In genomic region chr2:86440631-86441391, GRCh38 we compare ENCODE assay signal across 8 cellular contexts. TPM values are rescaled to one million over a fixed set of nuclear protein-coding genes. Genes with fewer than 3 reads are reported as not detected.
DNase-seq lines count a peak whose midpoint lies in the region; ATAC-seq and TF ChIP-seq lines count a peak whose summit lies in the region.

Gene KDM3A, plus strand, starts transcription at chr2:86441371. Its CDS starts 677 bp downstream, at chr2:86442048.

- peak; percentile 88 for DNase-seq in NCI-H187 treated with DMSO at 0.1 percent for 48 hours (lab: John Stamatoyannopoulos, UW)
- peak; percentile 97 to 100 (median 99) for DNase-seq in T-helper 2 cell
- peak; percentile 71 to 99 (median 97) for DNase-seq in amygdala (lab: John Stamatoyannopoulos, UW)
- DNase-seq in heart right ventricle, result peak; percentile 99 to 100
- peak; percentile 99 for DNase-seq in pons (ENCODE audit: low spot score)
- peak; percentile 100 for DNase-seq in transverse colon

- peak; percentile 84 for ATAC-seq in GM18498 (IDR thresholded peaks at IDR 0.05; ENCODE audit: unreplicated experiment)
- ATAC-seq in HG02970 (IDR thresholded peaks at IDR 0.05; ENCODE audit: low FRiP score, unreplicated experiment), result peak; percentile 81
- ATAC-seq in heart right ventricle, result peak; percentile 93 to 97 (median 96)

- 0 to 1% methylated on average over 51 of the region's 51 CpGs for whole genome bisulfite sequencing in heart right ventricle, 2 donors
- 1 to 3% methylated on average over 17 to 50 of the region's 51 CpGs for WGBS in transverse colon (ENCODE audit: low coverage in 1 of 2), 2 donors

- H3K36me3 ChIP-seq in heart right ventricle (peaks cover 0 to 28% (median 0%) of the 10 kb centered on the region in 9 donors), transverse colon (no peaks in the 10 kb centered on the region)

- peaks cover 0 to 40% (median 31%) of the 10 kb centered on the region in 11 donors for H3K9me3 ChIP-seq in heart right ventricle
- peaks cover 18 to 23% of the 10 kb centered on the region in 2 donors for H3K9me3 ChIP-seq in transverse colon

- TF ChIP-seq CTCF in heart right ventricle (IDR thresholded peaks at IDR 0.05) (peak in 2 of 9 donors; percentile 16 to 24), transverse colon (IDR thresholded peaks at IDR 0.05) (peak in 1 of 5 experiments; percentile 27)

- peak within 1 kb of the TSS; percentile 88 to 100 (median 95) for H3K27ac ChIP-seq in heart right ventricle
- peak within 1 kb of the TSS; percentile 96 to 99 (median 98) for H3K27ac ChIP-seq in transverse colon

- H3K27me3 ChIP-seq in heart right ventricle (no peaks in the 10 kb centered on the region), transverse colon (no peaks in the 10 kb centered on the region)

- intact Hi-C loops in heart right ventricle (cut with DNase I), result loop anchor here in 4 of 10 donors (5.0 to 10.0 kb wide), 6 partner anchors 44 to 244 kb away; partner anchors contain the start of genes CHMP3 (in 2 of the 4), IMMT (in 1 of the 4) and MRPL35 (in 1 of the 4)
- intact Hi-C loops in transverse colon (cut with DNase I; ENCODE audit: low total_unique reads), result no loop called here

- peak within 1 kb of the TSS; percentile 60 to 94 (median 72) for H3K4me3 ChIP-seq in heart right ventricle
- H3K4me3 ChIP-seq in transverse colon, result peak within 1 kb of the TSS; percentile 56 to 85 (median 64)

- peak; percentile 96 for TF ChIP-seq POLR2A in transverse colon (IDR thresholded peaks at IDR 0.05)

- in situ Hi-C loops in transverse colon (cut with MboI; ENCODE audit: low pct_ligation_motif_present in 1 of 4, low pct_unique_long_range_greater_than_20kb in 1 of 4, low sequenced_read_pairs in 3 of 4), result loop anchor here in 1 of 4 donors (10.0 kb wide), 1 partner anchor 216 kb away; no protein-coding TSS in a partner anchor

- H3K4me1 ChIP-seq in heart right ventricle (peaks cover 18 to 38% (median 32%) of the 10 kb centered on the region in 9 donors), transverse colon (peaks cover 13 to 36% (median 17%) of the 10 kb centered on the region in 4 donors)

- no peak for TF ChIP-seq EP300 in transverse colon (IDR thresholded peaks at IDR 0.05; ENCODE audit: low read depth)

RNA-seq across cellular contexts. Expression of gene KDM3A, which starts in this region (rescaled TPM):
- 10 to 100 TPM; 24.8 to 53.7 (median 35.0) TPM for total RNA-seq in heart right ventricle
- polyA plus RNA-seq in heart right ventricle, result 10 to 100 TPM; 17.1 to 29.7 TPM
- total RNA-seq in transverse colon, result 100 to 1,000 TPM in 1 of 4 donors, 10 to 100 TPM in 3; 40.4 to 173 (median 55.0) TPM

Comparison
In these comparisons a context has a peak if more than half of its experiments do, and no peak if none do; other contexts are left out.
1. Peak in every context shown above with its lines: DNase-seq, ATAC-seq, H3K4me3 ChIP-seq and H3K27ac ChIP-seq.